ENCODE assay signal across 23 cellular contexts in genomic region chr3:164687211-164687610, GRCh38.
"Had no signal": no experiment of that assay in that cellular context is flagged by ENCODE, and none has a peak within 500 bp of the region (broad histone marks: within the 10 kb centered on the region; RNA-seq: fewer than 3 reads in every experiment).

No MANE protein-coding gene starts in this region.

- H3K9me3 ChIP-seq: lower lobe of right lung, ovary, psoas muscle, tibial artery had no signal

- H3K4me1 ChIP-seq: body of pancreas, foreskin keratinocyte, heart right ventricle, lower lobe of right lung, psoas muscle, tibial artery had no signal

- DNase-seq: activated B cell treated with CpG ODN at 0.5 μM for 24 hours; activated CD4-positive, alpha-beta T cell treated with anti-CD3 and anti-CD28 coated beads for 36 hours; activated CD4-positive, alpha-beta T cell treated with anti-CD3 and anti-CD28 coated beads, Interleukin-2, amount 50 U/mL, for 4 hours; activated CD8-positive, alpha-beta memory T cell treated with anti-CD3 and anti-CD28 coated beads, Interleukin-2, amount 50 U/mL, for 48 hours; activated naive CD4-positive, alpha-beta T cell treated with Interleukin-2 at 50 U/mL for 16 hours; activated T-cell treated with anti-CD3 and anti-CD28 coated beads, Interleukin-2, amount 50 U/mL, for 4 hours; body of pancreas; dermis blood vessel endothelial cell; effector memory CD4-positive, alpha-beta T cell; foreskin keratinocyte; heart right ventricle; lower lobe of right lung; natural killer cell; ovary; psoas muscle; right cardiac atrium; stimulated activated CD4-positive, alpha-beta T cell treated with anti-CD3 and anti-CD28 coated beads, Interleukin-12 subunit alpha, Interleukin-12 subunit beta, amount 100 ng/mL, for 4 hours; stimulated activated CD4-positive, alpha-beta T cell treated with anti-CD3 and anti-CD28 coated beads, Interleukin-4, amount 100 ng/mL, for 4 hours; stimulated activated naive CD8-positive, alpha-beta T cell treated with anti-CD3 and anti-CD28 coated beads, Interleukin-15, Interleukin-2, amounts not matched to agents 100 U/mL and 50 U/mL, for 24 hours; T1000; tibial artery had no signal

- H3K36me3 Mint-ChIP-seq: natural killer cell had no signal

- H3K36me3 ChIP-seq: cardiac muscle cell, heart right ventricle, lower lobe of right lung, ovary, tibial artery had no signal

- H3K27ac ChIP-seq: body of pancreas, cardiac muscle cell, foreskin keratinocyte, heart right ventricle, lower lobe of right lung, ovary, psoas muscle, tibial artery had no signal

- ATAC-seq: activated CD4-positive, alpha-beta T cell treated with anti-CD3 and anti-CD28 coated beads for 36 hours; activated T-cell treated with anti-CD3 and anti-CD28 coated beads, Interleukin-2, amount 50 U/mL, for 4 hours; body of pancreas; foreskin keratinocyte; heart right ventricle; lower lobe of right lung; natural killer cell; psoas muscle; right cardiac atrium; stimulated activated naive CD8-positive, alpha-beta T cell treated with anti-CD3 and anti-CD28 coated beads, Interleukin-15, Interleukin-2, amounts not matched to agents 100 U/mL and 50 U/mL, for 24 hours had no signal

- H3K9me3 Mint-ChIP-seq: activated B cell treated with CpG ODN at 0.5 μM for 24 hours had no signal

- H3K27me3 Mint-ChIP-seq: activated B cell treated with CpG ODN at 0.5 μM for 24 hours; activated CD4-positive, alpha-beta T cell treated with anti-CD3 and anti-CD28 coated beads for 36 hours had no signal

- FAIRE-seq: keratinocyte had no signal

- H3K27ac Mint-ChIP-seq: activated B cell treated with CpG ODN at 0.5 μM for 24 hours; activated CD4-positive, alpha-beta T cell treated with anti-CD3 and anti-CD28 coated beads for 36 hours; natural killer cell had no signal

- H3K4me1 Mint-ChIP-seq: activated B cell treated with CpG ODN at 0.5 μM for 24 hours; activated CD4-positive, alpha-beta T cell treated with anti-CD3 and anti-CD28 coated beads for 36 hours; natural killer cell had no signal

- H3K4me3 ChIP-seq: body of pancreas, cardiac muscle cell, heart right ventricle, lower lobe of right lung, ovary, psoas muscle, tibial artery had no signal

- H3K4me3 Mint-ChIP-seq: activated B cell treated with CpG ODN at 0.5 μM for 24 hours; activated CD4-positive, alpha-beta T cell treated with anti-CD3 and anti-CD28 coated beads for 36 hours; activated T-cell treated with anti-CD3 and anti-CD28 coated beads, Interleukin-2, amount 50 U/mL, for 4 hours; natural killer cell had no signal

- H3K27me3 ChIP-seq: body of pancreas, cardiac muscle cell, foreskin keratinocyte, heart right ventricle, ovary, tibial artery had no signal
